Comparison of ENCODE assay signal across 17 cellular contexts in genomic region chr12:82174936-82175335, GRCh38.
DNase-seq lines count a peak whose midpoint lies in the region; FAIRE-seq and TF ChIP-seq lines count a peak whose summit lies in the region.
"Had no signal": no experiment of that assay in that cellular context is flagged by ENCODE, and none has a peak within 500 bp of the region (broad histone marks: within the 10 kb centered on the region; RNA-seq: fewer than 3 reads in every experiment).

No MANE protein-coding gene starts in this region.

- H3K4me3 ChIP-seq in small intestine (ENCODE audit: low read depth in 1 of 2, low read length in 2 of 2), result no peak overlapping the region
- H3K4me3 ChIP-seq in WERI-Rb-1 (ENCODE audit: low read depth, low read length), result no peak overlapping the region
- H3K4me3 ChIP-seq: smooth muscle cell had no signal

- H3K27ac ChIP-seq in small intestine (ENCODE audit: low read depth in 1 of 2, low read length in 1 of 2) (no peak overlapping the region), WERI-Rb-1 (no peak overlapping the region)
- H3K27ac ChIP-seq: foreskin keratinocyte, neutrophil had no signal

- 31 to 52% (median 34%) methylated on average over 2 of the region's 2 CpGs for WGBS in small intestine, 3 donors

- peak; percentile 95 for DNase-seq in NCI-H1092 treated with DMSO at 0.1 percent for 48 hours (lab: John Stamatoyannopoulos, UW)
- DNase-seq in NCI-H2171 (lab: John Stamatoyannopoulos, UW), result peak; percentile 93
- DNase-seq in SHP77 treated with DMSO at 0.1 percent for 48 hours (lab: John Stamatoyannopoulos, UW), result peak; percentile 96
- peak; percentile 42 for DNase-seq in small intestine
- no peak for DNase-seq in nucleus accumbens (lab: John Stamatoyannopoulos, UW)
- no peak for DNase-seq in WERI-Rb-1
- DNase-seq in activated effector memory CD4-positive, alpha-beta T cell treated with anti-CD3 and anti-CD28 coated beads, Interleukin-2, amount 50 U/mL, for 16 hours, result no peak
- DNase-seq: activated CD8-positive, alpha-beta memory T cell treated with anti-CD3 and anti-CD28 coated beads for 24 hours; activated gamma-delta T cell treated with Interleukin-2 at 50 U/mL for 16 hours; CD4-positive, alpha-beta memory T cell; effector memory CD4-positive, alpha-beta T cell; immature natural killer cell; NCI-H187; T-helper 9 cell had no signal

- no peak for TF ChIP-seq CTCF in WERI-Rb-1 (IDR thresholded peaks at IDR 0.05; ENCODE audit: low read depth, low read length)

- H3K9me3 ChIP-seq in small intestine (ENCODE audit: control insufficient read depth, low read depth) (no peaks in the 10 kb centered on the region), WERI-Rb-1 (ENCODE audit: severe bottlenecking) (no peaks in the 10 kb centered on the region)
- H3K9me3 ChIP-seq: neutrophil had no signal

- H3K4me1 ChIP-seq in small intestine (ENCODE audit: control insufficient read depth in 2 of 2, insufficient read depth in 1 of 2, low read depth in 1 of 2, low read length in 1 of 2), result no peaks in the 10 kb centered on the region
- H3K4me1 ChIP-seq: foreskin keratinocyte had no signal

- H3K27me3 ChIP-seq in small intestine (ENCODE audit: control insufficient read depth in 2 of 2, insufficient read depth in 2 of 2, low read length in 2 of 2) (no peaks in the 10 kb centered on the region), WERI-Rb-1 (ENCODE audit: insufficient read depth, low read depth, severe bottlenecking) (no peaks in the 10 kb centered on the region)
- H3K27me3 ChIP-seq: foreskin keratinocyte, neutrophil had no signal

- H3K36me3 ChIP-seq in small intestine (ENCODE audit: control insufficient read depth in 2 of 2, insufficient read depth in 2 of 2, low read length in 2 of 2) (no peaks in the 10 kb centered on the region), WERI-Rb-1 (no peaks in the 10 kb centered on the region)
- H3K36me3 ChIP-seq: neutrophil had no signal

- no peak for FAIRE-seq in small intestine (lab: Jason Lieb, UNC)

Comparison
In these comparisons a context has a peak if more than half of its experiments do, and no peak if none do; other contexts are left out.
1. DNase-seq: peak in NCI-H1092 treated with DMSO at 0.1 percent for 48 hours (single experiment), NCI-H2171 (single experiment), SHP77 treated with DMSO at 0.1 percent for 48 hours (single experiment) and small intestine (single experiment); none in nucleus accumbens (0 of 56), WERI-Rb-1 (single experiment) and activated effector memory CD4-positive, alpha-beta T cell treated with anti-CD3 and anti-CD28 coated beads, Interleukin-2, amount 50 U/mL, for 16 hours (single experiment).